ENCODE assay signal across 11 cellular contexts in the genomic region with DNA sequence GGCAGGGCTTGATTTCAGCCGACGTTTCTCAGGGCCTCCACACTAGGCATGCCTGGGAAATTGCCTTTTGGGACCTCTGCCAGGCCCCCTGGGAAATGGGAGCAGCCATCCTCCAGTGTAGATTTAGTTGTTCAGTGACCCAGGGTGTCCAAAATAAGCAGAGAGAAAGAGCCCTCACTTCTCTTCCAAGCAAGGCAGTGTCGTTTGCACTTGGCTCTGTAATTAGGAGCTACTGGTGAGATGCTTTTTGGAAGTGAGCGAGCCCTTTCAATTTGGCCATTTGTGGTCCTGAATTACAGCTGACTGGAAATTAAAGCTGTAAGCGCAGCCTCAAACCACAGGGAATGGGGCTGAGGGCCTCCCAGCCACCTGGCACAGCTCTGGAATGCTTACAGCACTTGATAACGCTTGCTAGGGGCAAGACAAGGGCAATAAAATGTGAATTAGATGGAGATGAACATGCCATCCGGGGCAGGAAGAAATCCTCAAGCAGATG.
A peak's percentile ranks its signal among the peaks of the same experiment; 100 is the strongest.
DNase-seq lines count a peak whose midpoint lies in the region; ATAC-seq, FAIRE-seq and TF ChIP-seq lines count a peak whose summit lies in the region.
"Had no signal": no experiment of that assay in that cellular context is flagged by ENCODE, and none has a peak within 500 bp of the region (broad histone marks: within the 10 kb centered on the region; RNA-seq: fewer than 3 reads in every experiment).

No MANE protein-coding gene starts in this region.

- no peak for TF ChIP-seq CTCF in esophagus squamous epithelium (IDR thresholded peaks at IDR 0.05)

- H3K36me3 ChIP-seq in HUES6 (ENCODE audit: control insufficient read depth, insufficient read depth, low read length): no peaks in the 10 kb centered on the region
- H3K36me3 ChIP-seq in esophagus squamous epithelium: no peaks in the 10 kb centered on the region

- H3K4me3 ChIP-seq in HUES6 (ENCODE audit: low read depth, low read length): no peak overlapping the region
- H3K4me3 ChIP-seq in esophagus squamous epithelium: no peak overlapping the region

- ATAC-seq in sciatic nerve: peak; percentile 33
- no peak for ATAC-seq in HG03097 (IDR thresholded peaks at IDR 0.05; ENCODE audit: low FRiP score, unreplicated experiment)

- H3K36me3 Mint-ChIP-seq in activated CD4-positive, alpha-beta memory T cell treated with anti-CD3 and anti-CD28 coated beads, Interleukin-2, amount 10 ng/mL, durations not matched to agents 7 days and 5 days (ENCODE audit: low read depth): no peaks in the 10 kb centered on the region

- H3K4me1 ChIP-seq in HUES6 (ENCODE audit: control insufficient read depth, insufficient read depth, low read length) (peaks cover 9% of the 10 kb centered on the region; the same call in 1 of the 2 replicates), esophagus squamous epithelium (peaks cover 0 to 13% (median 8%) of the 10 kb centered on the region in 3 donors)

- H3K27ac Mint-ChIP-seq in activated CD4-positive, alpha-beta memory T cell treated with anti-CD3 and anti-CD28 coated beads, Interleukin-2, amount 10 ng/mL, durations not matched to agents 7 days and 5 days: no peak overlapping the region
- H3K27ac Mint-ChIP-seq: CD4-positive, alpha-beta T cell had no signal

- intact Hi-C loops in esophagus squamous epithelium (cut with DNase I) (no loop called here), sciatic nerve (cut with DNase I) (no loop called here)

- CTCF ChIA-PET in activated CD4-positive, alpha-beta memory T cell treated with anti-CD3 and anti-CD28 coated beads, Interleukin-2, amount 10 ng/mL, durations not matched to agents 7 days and 5 days (lab: Charles Lee): no interaction called here

- no peaks in the 10 kb centered on the region for H3K27me3 ChIP-seq in HUES6 (ENCODE audit: control insufficient read depth, insufficient read depth, low read length)
- no peaks in the 10 kb centered on the region for H3K27me3 ChIP-seq in esophagus squamous epithelium

- H3K4me1 Mint-ChIP-seq in activated CD4-positive, alpha-beta memory T cell treated with anti-CD3 and anti-CD28 coated beads, Interleukin-2, amount 10 ng/mL, durations not matched to agents 7 days and 5 days: peaks cover 8% of the 10 kb centered on the region

- H3K4me3 Mint-ChIP-seq in activated CD4-positive, alpha-beta memory T cell treated with anti-CD3 and anti-CD28 coated beads, Interleukin-2, amount 10 ng/mL, durations not matched to agents 7 days and 5 days: no peak overlapping the region
- H3K4me3 Mint-ChIP-seq: CD4-positive, alpha-beta T cell had no signal

- H3K9me3 Mint-ChIP-seq in activated CD4-positive, alpha-beta memory T cell treated with anti-CD3 and anti-CD28 coated beads, Interleukin-2, amount 10 ng/mL, durations not matched to agents 7 days and 5 days: no peaks in the 10 kb centered on the region
- H3K9me3 Mint-ChIP-seq: CD4-positive, alpha-beta T cell had no signal

- POLR2A ChIA-PET in activated CD4-positive, alpha-beta memory T cell treated with anti-CD3 and anti-CD28 coated beads, Interleukin-2, amount 10 ng/mL, durations not matched to agents 7 days and 5 days (lab: Charles Lee): no interaction called here

- H3K27ac ChIP-seq in HUES6 (ENCODE audit: low read depth, low read length) (no peak overlapping the region), esophagus squamous epithelium (peak overlapping the region in 3 of 4 donors; percentile 39 to 46 (median 42))

- H3K9me3 ChIP-seq in HUES6 (ENCODE audit: control insufficient read depth, insufficient read depth, low read depth, low read length) (no peaks in the 10 kb centered on the region), esophagus squamous epithelium (no peaks in the 10 kb centered on the region)

- H3K27me3 Mint-ChIP-seq in activated CD4-positive, alpha-beta memory T cell treated with anti-CD3 and anti-CD28 coated beads, Interleukin-2, amount 10 ng/mL, durations not matched to agents 7 days and 5 days: peaks cover 8% of the 10 kb centered on the region
- H3K27me3 Mint-ChIP-seq: CD4-positive, alpha-beta T cell had no signal

- no peak for TF ChIP-seq POLR2A in esophagus squamous epithelium (IDR thresholded peaks at IDR 0.05)

- peak; percentile 84 for DNase-seq in NCI-H2227 (lab: John Stamatoyannopoulos, UW; ENCODE audit: unreplicated experiment)
- DNase-seq in esophagus squamous epithelium (lab: John Stamatoyannopoulos, UW): no peak
- DNase-seq in sciatic nerve (ENCODE audit: low spot score): no peak
- no peak for DNase-seq in HTR-8/SVneo (ENCODE audit: insufficient read length, low spot score)
- DNase-seq in activated CD4-positive, alpha-beta memory T cell treated with anti-CD3 and anti-CD28 coated beads, Interleukin-2, amount 10 ng/mL, durations not matched to agents 7 days and 5 days: no peak
- no peak for DNase-seq in HUDEP-2 (lab: John Stamatoyannopoulos, UW; ENCODE audit: unreplicated experiment in 76 of 76)
- DNase-seq: activated T-cell treated with anti-CD3 and anti-CD28 coated beads, Interleukin-2, amount 50 U/mL, for 48 hours; CD4-positive, alpha-beta T cell; small intestine had no signal

- FAIRE-seq in HTR-8/SVneo (lab: Jason Lieb, UNC): no peak
- FAIRE-seq: small intestine had no signal

- H3K9ac ChIP-seq in HUES6 (ENCODE audit: low read length): peak overlapping the region; percentile 19

- 51 to 63% methylated on average over 4 to 7 of the region's 7 CpGs for WGBS in esophagus squamous epithelium, 2 donors
